Comparison of ENCODE assay signal across 10 cellular contexts in genomic region chr19:16355293-16356043, GRCh38. TPM values are rescaled to one million over a fixed set of nuclear protein-coding genes. Genes with fewer than 3 reads are reported as not detected.
DNase-seq lines count a peak whose midpoint lies in the region; ATAC-seq and TF ChIP-seq lines count a peak whose summit lies in the region.
"Had no signal": no experiment of that assay in that cellular context is flagged by ENCODE, and none has a peak within 500 bp of the region (broad histone marks: within the 10 kb centered on the region; RNA-seq: fewer than 3 reads in every experiment).

No MANE protein-coding gene starts in this region.

- no peak overlapping the region for H3K27ac ChIP-seq in upper lobe of right lung

- ATAC-seq in activated T-cell treated with anti-CD3 and anti-CD28 coated beads, Interleukin-2, amount 50 U/mL, for 4 hours = peak; percentile 35 to 48
- peak; percentile 26 for ATAC-seq in activated T-helper 17 cell treated with anti-CD3 and anti-CD28 coated beads, Interleukin-2, amount 50 U/mL, for 72 hours (replicated peaks)
- ATAC-seq in left colon (peak; percentile 29), upper lobe of right lung (peak; percentile 86), GM21786 (IDR thresholded peaks at IDR 0.05; ENCODE audit: unreplicated experiment) (no peak), GM18907 (IDR thresholded peaks at IDR 0.05; ENCODE audit: unreplicated experiment) (no peak)

- no peaks in the 10 kb centered on the region for H3K9me3 Mint-ChIP-seq in activated T-cell treated with anti-CD3 and anti-CD28 coated beads, Interleukin-2, amount 50 U/mL, for 4 hours
- H3K9me3 Mint-ChIP-seq in activated T-cell treated with anti-CD3 and anti-CD28 coated beads, Interleukin-2, amount 50 U/mL, for 24 hours = no peaks in the 10 kb centered on the region
- H3K9me3 Mint-ChIP-seq in activated T-helper 17 cell treated with anti-CD3 and anti-CD28 coated beads, Interleukin-2, amount 50 U/mL, for 72 hours = no peaks in the 10 kb centered on the region

- no peaks in the 10 kb centered on the region for H3K27me3 ChIP-seq in upper lobe of right lung

- H3K4me3 ChIP-seq in upper lobe of right lung = peak overlapping the region; percentile 16

- no peak for TF ChIP-seq CTCF in upper lobe of right lung (IDR thresholded peaks at IDR 0.05)

- peaks cover 74% of the 10 kb centered on the region for H3K4me1 Mint-ChIP-seq in activated T-cell treated with anti-CD3 and anti-CD28 coated beads, Interleukin-2, amount 50 U/mL, for 4 hours (ENCODE audit: low read depth)
- peaks cover 61% of the 10 kb centered on the region for H3K4me1 Mint-ChIP-seq in activated T-cell treated with anti-CD3 and anti-CD28 coated beads, Interleukin-2, amount 50 U/mL, for 24 hours (ENCODE audit: low read depth)
- H3K4me1 Mint-ChIP-seq in activated T-helper 17 cell treated with anti-CD3 and anti-CD28 coated beads, Interleukin-2, amount 50 U/mL, for 72 hours = peaks cover 35% of the 10 kb centered on the region

- peaks cover 12% of the 10 kb centered on the region for H3K36me3 Mint-ChIP-seq in activated T-cell treated with anti-CD3 and anti-CD28 coated beads, Interleukin-2, amount 50 U/mL, for 4 hours (ENCODE audit: insufficient read depth)
- peaks cover 21% of the 10 kb centered on the region for H3K36me3 Mint-ChIP-seq in activated T-cell treated with anti-CD3 and anti-CD28 coated beads, Interleukin-2, amount 50 U/mL, for 24 hours (ENCODE audit: low read depth)
- H3K36me3 Mint-ChIP-seq in activated T-helper 17 cell treated with anti-CD3 and anti-CD28 coated beads, Interleukin-2, amount 50 U/mL, for 72 hours (ENCODE audit: low read depth) = peaks cover 15% of the 10 kb centered on the region

- H3K27ac Mint-ChIP-seq in activated T-cell treated with anti-CD3 and anti-CD28 coated beads, Interleukin-2, amount 50 U/mL, for 24 hours = no peak overlapping the region
- H3K27ac Mint-ChIP-seq in activated T-helper 17 cell treated with anti-CD3 and anti-CD28 coated beads, Interleukin-2, amount 50 U/mL, for 72 hours = no peak overlapping the region

- no peaks in the 10 kb centered on the region for H3K36me3 ChIP-seq in upper lobe of right lung

- peak overlapping the region; percentile 21 for H3K4me3 Mint-ChIP-seq in activated T-cell treated with anti-CD3 and anti-CD28 coated beads, Interleukin-2, amount 50 U/mL, for 4 hours
- no peak overlapping the region for H3K4me3 Mint-ChIP-seq in activated T-cell treated with anti-CD3 and anti-CD28 coated beads, Interleukin-2, amount 50 U/mL, for 24 hours
- H3K4me3 Mint-ChIP-seq in activated T-helper 17 cell treated with anti-CD3 and anti-CD28 coated beads, Interleukin-2, amount 50 U/mL, for 72 hours = no peak overlapping the region

- no peaks in the 10 kb centered on the region for H3K27me3 Mint-ChIP-seq in activated T-cell treated with anti-CD3 and anti-CD28 coated beads, Interleukin-2, amount 50 U/mL, for 4 hours (ENCODE audit: low read depth)
- H3K27me3 Mint-ChIP-seq in activated T-cell treated with anti-CD3 and anti-CD28 coated beads, Interleukin-2, amount 50 U/mL, for 24 hours = no peaks in the 10 kb centered on the region
- H3K27me3 Mint-ChIP-seq in activated T-helper 17 cell treated with anti-CD3 and anti-CD28 coated beads, Interleukin-2, amount 50 U/mL, for 72 hours = no peaks in the 10 kb centered on the region

- H3K4me1 ChIP-seq in upper lobe of right lung = peaks cover 20% of the 10 kb centered on the region

- intact Hi-C loops in left colon (cut with DNase I, micrococcal nuclease) = loop anchor here in 1 of 2 donors (5.0 kb wide), 1 partner anchor 88 kb away; no protein-coding TSS in a partner anchor
- intact Hi-C loops in upper lobe of right lung (cut with DNase I) = no loop called here

- H3K9me3 ChIP-seq in upper lobe of right lung = no peaks in the 10 kb centered on the region

- DNase-seq in activated T-cell treated with anti-CD3 and anti-CD28 coated beads, Interleukin-2, amount 50 U/mL, for 4 hours = no peak
- no peak for DNase-seq in activated T-cell treated with anti-CD3 and anti-CD28 coated beads, Interleukin-2, amount 50 U/mL, for 24 hours
- DNase-seq in left colon (no peak), upper lobe of right lung (no peak), NCI-H2029 (lab: John Stamatoyannopoulos, UW) (no peak)
- DNase-seq: activated T-cell treated with anti-CD3 and anti-CD28 coated beads for 4 hours, NCI-H187 treated with DMSO at 0.1 percent for 48 hours had no signal

RNA-seq across cellular contexts. Expression of gene KLF2, which starts 30.8 kb away (rescaled TPM):
- 1 to 10 TPM; 1.4 to 2.5 (median 2.4) TPM for total RNA-seq in activated T-cell treated with anti-CD3 and anti-CD28 coated beads, Interleukin-2, amount 50 U/mL, for 4 hours
- 1 to 10 TPM; 1.9 to 9.9 TPM for total RNA-seq in activated T-helper 17 cell treated with anti-CD3 and anti-CD28 coated beads, Interleukin-2, amount 50 U/mL, for 72 hours
- total RNA-seq in left colon = 10 to 100 TPM; 28.2 to 29.4 TPM
- total RNA-seq in upper lobe of right lung = 198 TPM

Comparison
In these comparisons a context has a peak if more than half of its experiments do, and no peak if none do; other contexts are left out.
1. ATAC-seq: peak in activated T-cell treated with anti-CD3 and anti-CD28 coated beads, Interleukin-2, amount 50 U/mL, for 4 hours (2 of 2), activated T-helper 17 cell treated with anti-CD3 and anti-CD28 coated beads, Interleukin-2, amount 50 U/mL, for 72 hours (single experiment), left colon (single experiment) and upper lobe of right lung (single experiment); none in GM21786 (single experiment) and GM18907 (single experiment).